In the genomic region with DNA sequence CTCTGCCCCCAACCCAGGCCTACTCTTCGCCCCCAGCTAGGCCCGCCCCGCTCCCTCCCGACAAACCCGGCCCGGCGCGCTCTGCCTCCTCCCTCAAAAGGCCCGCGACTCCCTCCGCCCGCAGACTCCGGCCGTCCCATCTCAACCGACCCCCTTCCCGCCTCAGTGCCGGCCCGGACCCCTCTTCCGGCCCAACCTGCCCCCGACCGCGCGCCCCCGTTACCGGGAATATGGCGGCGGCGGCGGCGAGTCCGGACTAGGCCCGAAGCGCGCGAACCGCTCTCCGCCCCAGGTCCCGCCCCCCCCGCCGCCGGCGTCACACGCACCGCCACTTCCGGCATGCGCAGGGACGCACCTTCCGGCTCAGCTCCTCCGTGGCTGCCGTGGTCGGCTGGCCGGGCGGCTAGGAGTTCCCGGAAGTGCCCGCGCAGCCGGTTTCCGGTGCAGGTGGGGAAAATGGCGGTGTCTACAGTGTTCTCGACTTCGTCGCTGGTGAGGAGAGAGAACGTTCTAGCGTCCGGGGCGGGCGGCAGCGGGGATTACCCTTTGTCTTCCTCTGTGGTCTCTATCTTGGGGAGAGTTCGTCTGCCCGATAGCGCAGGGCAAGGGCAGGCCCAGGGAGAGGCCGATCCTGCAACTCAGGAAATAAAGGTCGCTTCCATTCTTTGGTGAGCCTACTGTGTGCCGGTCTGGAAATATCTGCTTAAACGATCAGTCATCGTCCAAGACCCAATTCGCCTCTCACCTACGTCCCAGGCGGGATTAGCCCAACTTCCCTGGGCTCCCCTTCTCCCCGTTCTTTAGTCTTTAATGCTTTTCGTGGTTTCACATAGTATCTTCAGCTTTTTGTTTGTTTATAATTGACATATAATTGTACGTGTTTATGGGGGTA, we compare ENCODE assay signal across 1 cellular context.
TF ChIP-seq lines count a peak whose summit lies in the region.

A gene with protein sequence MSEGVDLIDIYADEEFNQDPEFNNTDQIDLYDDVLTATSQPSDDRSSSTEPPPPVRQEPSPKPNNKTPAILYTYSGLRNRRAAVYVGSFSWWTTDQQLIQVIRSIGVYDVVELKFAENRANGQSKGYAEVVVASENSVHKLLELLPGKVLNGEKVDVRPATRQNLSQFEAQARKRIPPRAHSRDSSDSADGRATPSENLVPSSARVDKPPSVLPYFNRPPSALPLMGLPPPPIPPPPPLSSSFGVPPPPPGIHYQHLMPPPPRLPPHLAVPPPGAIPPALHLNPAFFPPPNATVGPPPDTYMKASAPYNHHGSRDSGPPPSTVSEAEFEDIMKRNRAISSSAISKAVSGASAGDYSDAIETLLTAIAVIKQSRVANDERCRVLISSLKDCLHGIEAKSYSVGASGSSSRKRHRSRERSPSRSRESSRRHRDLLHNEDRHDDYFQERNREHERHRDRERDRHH (minus strand): TSS at position 285 of the 892 bp plus-strand sequence. CDS start 740 bp downstream, outside the sequence.
A gene (plus strand): TSS at position 434 of the 892 bp plus-strand sequence. CDS start 23 bp downstream, at position 457.

TF ChIP-seq in GM12878, 131 proteins besides CTCF, POLR2A, EP300 and RAD21 (continued from another document and continues in another):
- TF ChIP-seq, protein P1, sequence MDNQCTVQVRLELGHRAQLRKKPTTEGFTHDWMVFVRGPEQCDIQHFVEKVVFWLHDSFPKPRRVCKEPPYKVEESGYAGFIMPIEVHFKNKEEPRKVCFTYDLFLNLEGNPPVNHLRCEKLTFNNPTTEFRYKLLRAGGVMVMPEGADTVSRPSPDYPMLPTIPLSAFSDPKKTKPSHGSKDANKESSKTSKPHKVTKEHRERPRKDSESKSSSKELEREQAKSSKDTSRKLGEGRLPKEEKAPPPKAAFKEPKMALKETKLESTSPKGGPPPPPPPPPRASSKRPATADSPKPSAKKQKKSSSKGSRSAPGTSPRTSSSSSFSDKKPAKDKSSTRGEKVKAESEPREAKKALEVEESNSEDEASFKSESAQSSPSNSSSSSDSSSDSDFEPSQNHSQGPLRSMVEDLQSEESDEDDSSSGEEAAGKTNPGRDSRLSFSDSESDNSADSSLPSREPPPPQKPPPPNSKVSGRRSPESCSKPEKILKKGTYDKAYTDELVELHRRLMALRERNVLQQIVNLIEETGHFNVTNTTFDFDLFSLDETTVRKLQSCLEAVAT (IDR thresholded peaks at IDR 0.05): 0 out of 2 replicates have a peak, but pooled peaks have one; percentile 56
- peak; percentile 73 for TF ChIP-seq NBN (IDR thresholded peaks at IDR 0.05)
- TF ChIP-seq, protein P2, sequence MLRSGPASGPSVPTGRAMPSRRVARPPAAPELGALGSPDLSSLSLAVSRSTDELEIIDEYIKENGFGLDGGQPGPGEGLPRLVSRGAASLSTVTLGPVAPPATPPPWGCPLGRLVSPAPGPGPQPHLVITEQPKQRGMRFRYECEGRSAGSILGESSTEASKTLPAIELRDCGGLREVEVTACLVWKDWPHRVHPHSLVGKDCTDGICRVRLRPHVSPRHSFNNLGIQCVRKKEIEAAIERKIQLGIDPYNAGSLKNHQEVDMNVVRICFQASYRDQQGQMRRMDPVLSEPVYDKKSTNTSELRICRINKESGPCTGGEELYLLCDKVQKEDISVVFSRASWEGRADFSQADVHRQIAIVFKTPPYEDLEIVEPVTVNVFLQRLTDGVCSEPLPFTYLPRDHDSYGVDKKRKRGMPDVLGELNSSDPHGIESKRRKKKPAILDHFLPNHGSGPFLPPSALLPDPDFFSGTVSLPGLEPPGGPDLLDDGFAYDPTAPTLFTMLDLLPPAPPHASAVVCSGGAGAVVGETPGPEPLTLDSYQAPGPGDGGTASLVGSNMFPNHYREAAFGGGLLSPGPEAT (IDR thresholded peaks at IDR 0.05; ENCODE audit: low read depth): peak; percentile 91
- no peak for TF ChIP-seq KAT2A (conservative IDR thresholded peaks at IDR 0.05; ENCODE audit: control insufficient read depth, low read depth, low read length)
- TF ChIP-seq ZNF217 (IDR thresholded peaks at IDR 0.05): no peak
- TF ChIP-seq TCF7 (IDR thresholded peaks at IDR 0.05; ENCODE audit: borderline replicate concordance): no peak
- TF ChIP-seq, protein P3, sequence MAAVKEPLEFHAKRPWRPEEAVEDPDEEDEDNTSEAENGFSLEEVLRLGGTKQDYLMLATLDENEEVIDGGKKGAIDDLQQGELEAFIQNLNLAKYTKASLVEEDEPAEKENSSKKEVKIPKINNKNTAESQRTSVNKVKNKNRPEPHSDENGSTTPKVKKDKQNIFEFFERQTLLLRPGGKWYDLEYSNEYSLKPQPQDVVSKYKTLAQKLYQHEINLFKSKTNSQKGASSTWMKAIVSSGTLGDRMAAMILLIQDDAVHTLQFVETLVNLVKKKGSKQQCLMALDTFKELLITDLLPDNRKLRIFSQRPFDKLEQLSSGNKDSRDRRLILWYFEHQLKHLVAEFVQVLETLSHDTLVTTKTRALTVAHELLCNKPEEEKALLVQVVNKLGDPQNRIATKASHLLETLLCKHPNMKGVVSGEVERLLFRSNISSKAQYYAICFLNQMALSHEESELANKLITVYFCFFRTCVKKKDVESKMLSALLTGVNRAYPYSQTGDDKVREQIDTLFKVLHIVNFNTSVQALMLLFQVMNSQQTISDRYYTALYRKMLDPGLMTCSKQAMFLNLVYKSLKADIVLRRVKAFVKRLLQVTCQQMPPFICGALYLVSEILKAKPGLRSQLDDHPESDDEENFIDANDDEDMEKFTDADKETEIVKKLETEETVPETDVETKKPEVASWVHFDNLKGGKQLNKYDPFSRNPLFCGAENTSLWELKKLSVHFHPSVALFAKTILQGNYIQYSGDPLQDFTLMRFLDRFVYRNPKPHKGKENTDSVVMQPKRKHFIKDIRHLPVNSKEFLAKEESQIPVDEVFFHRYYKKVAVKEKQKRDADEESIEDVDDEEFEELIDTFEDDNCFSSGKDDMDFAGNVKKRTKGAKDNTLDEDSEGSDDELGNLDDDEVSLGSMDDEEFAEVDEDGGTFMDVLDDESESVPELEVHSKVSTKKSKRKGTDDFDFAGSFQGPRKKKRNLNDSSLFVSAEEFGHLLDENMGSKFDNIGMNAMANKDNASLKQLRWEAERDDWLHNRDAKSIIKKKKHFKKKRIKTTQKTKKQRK (IDR thresholded peaks at IDR 0.05; ENCODE audit: low read depth, low read length): no peak
- peak; percentile 92 for TF ChIP-seq CREB1 (IDR thresholded peaks at IDR 0.05; ENCODE audit: low read depth)
- peak in 1 of 2 experiments; percentile 48; a peak in 2 of 4 replicates for TF ChIP-seq BHLHE40 (IDR thresholded peaks at IDR 0.05; ENCODE audit: borderline replicate concordance in 1 of 2, low read depth in 2 of 2, low read length in 1 of 2)
- no peak; the same call in 1 of the 2 replicates for TF ChIP-seq MTA2 (IDR thresholded peaks at IDR 0.05; ENCODE audit: low read depth)
- TF ChIP-seq GATAD2B (conservative IDR thresholded peaks at IDR 0.05; ENCODE audit: low read depth): peak; percentile 90
- TF ChIP-seq TAF1 (IDR thresholded peaks at IDR 0.05; ENCODE audit: borderline replicate concordance, low read depth, low read length): peak; percentile 95
- TF ChIP-seq YBX1 (IDR thresholded peaks at IDR 0.05): no peak
- TF ChIP-seq RB1 (IDR thresholded peaks at IDR 0.05; ENCODE audit: borderline replicate concordance): peak; percentile 93; the same call in 1 of the 2 replicates
- peak; percentile 36 for TF ChIP-seq HDAC6 (IDR thresholded peaks at IDR 0.05; ENCODE audit: unreplicated experiment)
- TF ChIP-seq, protein P4, sequence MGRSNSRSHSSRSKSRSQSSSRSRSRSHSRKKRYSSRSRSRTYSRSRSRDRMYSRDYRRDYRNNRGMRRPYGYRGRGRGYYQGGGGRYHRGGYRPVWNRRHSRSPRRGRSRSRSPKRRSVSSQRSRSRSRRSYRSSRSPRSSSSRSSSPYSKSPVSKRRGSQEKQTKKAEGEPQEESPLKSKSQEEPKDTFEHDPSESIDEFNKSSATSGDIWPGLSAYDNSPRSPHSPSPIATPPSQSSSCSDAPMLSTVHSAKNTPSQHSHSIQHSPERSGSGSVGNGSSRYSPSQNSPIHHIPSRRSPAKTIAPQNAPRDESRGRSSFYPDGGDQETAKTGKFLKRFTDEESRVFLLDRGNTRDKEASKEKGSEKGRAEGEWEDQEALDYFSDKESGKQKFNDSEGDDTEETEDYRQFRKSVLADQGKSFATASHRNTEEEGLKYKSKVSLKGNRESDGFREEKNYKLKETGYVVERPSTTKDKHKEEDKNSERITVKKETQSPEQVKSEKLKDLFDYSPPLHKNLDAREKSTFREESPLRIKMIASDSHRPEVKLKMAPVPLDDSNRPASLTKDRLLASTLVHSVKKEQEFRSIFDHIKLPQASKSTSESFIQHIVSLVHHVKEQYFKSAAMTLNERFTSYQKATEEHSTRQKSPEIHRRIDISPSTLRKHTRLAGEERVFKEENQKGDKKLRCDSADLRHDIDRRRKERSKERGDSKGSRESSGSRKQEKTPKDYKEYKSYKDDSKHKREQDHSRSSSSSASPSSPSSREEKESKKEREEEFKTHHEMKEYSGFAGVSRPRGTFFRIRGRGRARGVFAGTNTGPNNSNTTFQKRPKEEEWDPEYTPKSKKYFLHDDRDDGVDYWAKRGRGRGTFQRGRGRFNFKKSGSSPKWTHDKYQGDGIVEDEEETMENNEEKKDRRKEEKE (IDR thresholded peaks at IDR 0.05): no peak
- TF ChIP-seq, protein P5, sequence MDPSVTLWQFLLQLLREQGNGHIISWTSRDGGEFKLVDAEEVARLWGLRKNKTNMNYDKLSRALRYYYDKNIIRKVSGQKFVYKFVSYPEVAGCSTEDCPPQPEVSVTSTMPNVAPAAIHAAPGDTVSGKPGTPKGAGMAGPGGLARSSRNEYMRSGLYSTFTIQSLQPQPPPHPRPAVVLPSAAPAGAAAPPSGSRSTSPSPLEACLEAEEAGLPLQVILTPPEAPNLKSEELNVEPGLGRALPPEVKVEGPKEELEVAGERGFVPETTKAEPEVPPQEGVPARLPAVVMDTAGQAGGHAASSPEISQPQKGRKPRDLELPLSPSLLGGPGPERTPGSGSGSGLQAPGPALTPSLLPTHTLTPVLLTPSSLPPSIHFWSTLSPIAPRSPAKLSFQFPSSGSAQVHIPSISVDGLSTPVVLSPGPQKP (IDR thresholded peaks at IDR 0.05; ENCODE audit: low read depth, low read length): peak; percentile 71; the same call in 1 of the 2 replicates
- no peak for TF ChIP-seq IKZF2 (IDR thresholded peaks at IDR 0.05)
- TF ChIP-seq, protein P6, sequence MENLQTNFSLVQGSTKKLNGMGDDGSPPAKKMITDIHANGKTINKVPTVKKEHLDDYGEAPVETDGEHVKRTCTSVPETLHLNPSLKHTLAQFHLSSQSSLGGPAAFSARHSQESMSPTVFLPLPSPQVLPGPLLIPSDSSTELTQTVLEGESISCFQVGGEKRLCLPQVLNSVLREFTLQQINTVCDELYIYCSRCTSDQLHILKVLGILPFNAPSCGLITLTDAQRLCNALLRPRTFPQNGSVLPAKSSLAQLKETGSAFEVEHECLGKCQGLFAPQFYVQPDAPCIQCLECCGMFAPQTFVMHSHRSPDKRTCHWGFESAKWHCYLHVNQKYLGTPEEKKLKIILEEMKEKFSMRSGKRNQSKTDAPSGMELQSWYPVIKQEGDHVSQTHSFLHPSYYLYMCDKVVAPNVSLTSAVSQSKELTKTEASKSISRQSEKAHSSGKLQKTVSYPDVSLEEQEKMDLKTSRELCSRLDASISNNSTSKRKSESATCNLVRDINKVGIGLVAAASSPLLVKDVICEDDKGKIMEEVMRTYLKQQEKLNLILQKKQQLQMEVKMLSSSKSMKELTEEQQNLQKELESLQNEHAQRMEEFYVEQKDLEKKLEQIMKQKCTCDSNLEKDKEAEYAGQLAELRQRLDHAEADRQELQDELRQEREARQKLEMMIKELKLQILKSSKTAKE (IDR thresholded peaks at IDR 0.05; ENCODE audit: low read depth, poor library complexity, severe bottlenecking): peak; percentile 24
- peak; percentile 97 for TF ChIP-seq DPF2 (IDR thresholded peaks at IDR 0.05)
- 0 out of 2 replicates have a peak, but pooled peaks have one; percentile 11 for TF ChIP-seq SMARCA5 (IDR thresholded peaks at IDR 0.05)
- TF ChIP-seq, protein P7, sequence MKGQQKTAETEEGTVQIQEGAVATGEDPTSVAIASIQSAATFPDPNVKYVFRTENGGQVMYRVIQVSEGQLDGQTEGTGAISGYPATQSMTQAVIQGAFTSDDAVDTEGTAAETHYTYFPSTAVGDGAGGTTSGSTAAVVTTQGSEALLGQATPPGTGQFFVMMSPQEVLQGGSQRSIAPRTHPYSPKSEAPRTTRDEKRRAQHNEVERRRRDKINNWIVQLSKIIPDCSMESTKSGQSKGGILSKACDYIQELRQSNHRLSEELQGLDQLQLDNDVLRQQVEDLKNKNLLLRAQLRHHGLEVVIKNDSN (IDR thresholded peaks at IDR 0.05; ENCODE audit: borderline replicate concordance, extremely low read length, insufficient read depth, low read depth, low read length): no peak
- no peak for TF ChIP-seq ESRRA (IDR thresholded peaks at IDR 0.05; ENCODE audit: low read length)
- no peak for TF ChIP-seq CEBPB (IDR thresholded peaks at IDR 0.05; ENCODE audit: borderline replicate concordance in 1 of 2, low read depth in 2 of 2, low read length in 2 of 2)
- TF ChIP-seq MYB (IDR thresholded peaks at IDR 0.05; ENCODE audit: borderline replicate concordance, low read depth, low read length): no peak
- TF ChIP-seq ETV6 (conservative IDR thresholded peaks at IDR 0.05 in 1 of 2, IDR thresholded peaks at IDR 0.05 in 1 of 2; ENCODE audit: borderline replicate concordance in 1 of 2, low read depth in 1 of 2): peak; percentile 15 to 97; a peak in 2 of 4 replicates
- no peak for TF ChIP-seq MYC (IDR thresholded peaks at IDR 0.05; ENCODE audit: insufficient read depth, insufficient read length, insufficient replicate concordance, low read length, severe bottlenecking)
- peak; percentile 7; the same call in 1 of the 2 replicates for TF ChIP-seq RUNX3 (IDR thresholded peaks at IDR 0.05; ENCODE audit: low read length)
- TF ChIP-seq RAD51 (IDR thresholded peaks at IDR 0.05): no peak
- TF ChIP-seq, protein P8, sequence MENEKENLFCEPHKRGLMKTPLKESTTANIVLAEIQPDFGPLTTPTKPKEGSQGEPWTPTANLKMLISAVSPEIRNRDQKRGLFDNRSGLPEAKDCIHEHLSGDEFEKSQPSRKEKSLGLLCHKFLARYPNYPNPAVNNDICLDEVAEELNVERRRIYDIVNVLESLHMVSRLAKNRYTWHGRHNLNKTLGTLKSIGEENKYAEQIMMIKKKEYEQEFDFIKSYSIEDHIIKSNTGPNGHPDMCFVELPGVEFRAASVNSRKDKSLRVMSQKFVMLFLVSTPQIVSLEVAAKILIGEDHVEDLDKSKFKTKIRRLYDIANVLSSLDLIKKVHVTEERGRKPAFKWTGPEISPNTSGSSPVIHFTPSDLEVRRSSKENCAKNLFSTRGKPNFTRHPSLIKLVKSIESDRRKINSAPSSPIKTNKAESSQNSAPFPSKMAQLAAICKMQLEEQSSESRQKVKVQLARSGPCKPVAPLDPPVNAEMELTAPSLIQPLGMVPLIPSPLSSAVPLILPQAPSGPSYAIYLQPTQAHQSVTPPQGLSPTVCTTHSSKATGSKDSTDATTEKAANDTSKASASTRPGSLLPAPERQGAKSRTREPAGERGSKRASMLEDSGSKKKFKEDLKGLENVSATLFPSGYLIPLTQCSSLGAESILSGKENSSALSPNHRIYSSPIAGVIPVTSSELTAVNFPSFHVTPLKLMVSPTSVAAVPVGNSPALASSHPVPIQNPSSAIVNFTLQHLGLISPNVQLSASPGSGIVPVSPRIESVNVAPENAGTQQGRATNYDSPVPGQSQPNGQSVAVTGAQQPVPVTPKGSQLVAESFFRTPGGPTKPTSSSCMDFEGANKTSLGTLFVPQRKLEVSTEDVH (IDR thresholded peaks at IDR 0.05; ENCODE audit: low read depth, partially characterized antibody): peak; percentile 32
- TF ChIP-seq MEF2A (IDR thresholded peaks at IDR 0.05; ENCODE audit: insufficient read depth, low read depth, low read length): no peak
- no peak for TF ChIP-seq IRF4 (IDR thresholded peaks at IDR 0.05; ENCODE audit: low read depth, low read length)
- 0 out of 2 replicates have a peak, but pooled peaks have one; percentile 10 for TF ChIP-seq NR2F1 (conservative IDR thresholded peaks at IDR 0.05)
- TF ChIP-seq MEF2B (IDR thresholded peaks at IDR 0.05; ENCODE audit: partially characterized antibody, poor library complexity, severe bottlenecking): no peak
- no peak for TF ChIP-seq PAX8 (IDR thresholded peaks at IDR 0.05)
- TF ChIP-seq CBFB (IDR thresholded peaks at IDR 0.05; ENCODE audit: low read depth): peak; percentile 8
